8 cellular contexts compared by ENCODE assay signal in the genomic region with DNA sequence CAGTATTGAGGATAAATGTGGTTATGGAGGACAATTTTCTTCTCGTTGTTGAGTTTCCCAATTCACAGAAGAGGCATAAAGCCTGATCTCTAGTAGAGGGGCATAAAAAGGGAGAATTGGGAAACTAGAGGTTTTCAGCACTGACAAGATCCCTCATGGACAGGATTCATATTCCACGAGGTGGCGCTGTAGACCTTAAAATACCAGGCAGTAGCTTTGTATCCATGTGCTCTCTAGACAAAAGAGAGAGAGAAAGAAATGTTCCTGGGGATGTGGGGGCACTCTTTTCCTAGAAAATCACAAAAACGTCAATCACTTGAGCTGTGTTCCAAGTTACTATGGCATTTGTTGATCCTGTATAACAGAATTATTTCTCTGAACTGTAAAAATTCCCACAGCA.
DNase-seq lines count a peak whose midpoint lies in the region; ATAC-seq and TF ChIP-seq lines count a peak whose summit lies in the region.

No MANE protein-coding gene starts in this region.

- TF ChIP-seq CTCF in WTC11 (IDR thresholded peaks at IDR 0.05), result peak; percentile 37; the same call in 1 of the 2 replicates
- no peak for TF ChIP-seq CTCF in neural crest cell (conservative IDR thresholded peaks at IDR 0.05)

- no peaks in the 10 kb centered on the region for H3K4me1 Mint-ChIP-seq in activated CD4-positive, alpha-beta T cell treated with anti-CD3 and anti-CD28 coated beads, Interleukin-2, amount 10 ng/mL, durations not matched to agents 24 days and 14 days
- no peaks in the 10 kb centered on the region for H3K4me1 Mint-ChIP-seq in WTC11
- H3K4me1 Mint-ChIP-seq in neural crest cell, result no peaks in the 10 kb centered on the region

- H3K4me3 Mint-ChIP-seq in activated CD4-positive, alpha-beta T cell treated with anti-CD3 and anti-CD28 coated beads, Interleukin-2, amount 10 ng/mL, durations not matched to agents 24 days and 14 days, result no peak overlapping the region
- H3K4me3 Mint-ChIP-seq in WTC11, result no peak overlapping the region
- no peak overlapping the region for H3K4me3 Mint-ChIP-seq in neural crest cell

- no peaks in the 10 kb centered on the region for H3K9me3 Mint-ChIP-seq in activated CD4-positive, alpha-beta T cell treated with anti-CD3 and anti-CD28 coated beads, Interleukin-2, amount 10 ng/mL, durations not matched to agents 24 days and 14 days
- H3K9me3 Mint-ChIP-seq in WTC11, result peaks cover 33% of the 10 kb centered on the region
- peaks cover 19% of the 10 kb centered on the region for H3K9me3 Mint-ChIP-seq in neural crest cell

- H3K27ac Mint-ChIP-seq in activated CD4-positive, alpha-beta T cell treated with anti-CD3 and anti-CD28 coated beads, Interleukin-2, amount 10 ng/mL, durations not matched to agents 24 days and 14 days, result no peak overlapping the region
- no peak overlapping the region for H3K27ac Mint-ChIP-seq in WTC11
- H3K27ac Mint-ChIP-seq in neural crest cell (ENCODE audit: unreplicated experiment), result no peak overlapping the region

- DNase-seq in activated CD4-positive, alpha-beta T cell treated with anti-CD3 and anti-CD28 coated beads, Interleukin-2, amount 10 ng/mL, durations not matched to agents 24 days and 14 days, result peak; percentile 58
- DNase-seq in activated CD4-positive, alpha-beta T cell treated with anti-CD3 and anti-CD28 coated beads, Interleukin-2, amount 50 U/mL, for 1 hour, result no peak
- DNase-seq in KG1 (lab: John Stamatoyannopoulos, UW) (peak; percentile 4), WTC11 (ENCODE audit: low spot score) (peak; percentile 58), neural crest cell (ENCODE audit: low read depth, low spot score) (peak; percentile 35), NCI-H2227 (lab: John Stamatoyannopoulos, UW; ENCODE audit: unreplicated experiment) (no peak)

- intact Hi-C loops in activated CD4-positive, alpha-beta T cell treated with anti-CD3 and anti-CD28 coated beads, Interleukin-2, amount 10 ng/mL, durations not matched to agents 24 days and 14 days (cut with micrococcal nuclease), result no loop called here

- CTCF ChIA-PET in WTC11 (lab: Charles Lee), result interaction anchor here (0.9 to 1.9 kb wide), 7 partner anchors 17 to 1474 kb away, joined by 3 to 7 read pairs (median 4); no protein-coding TSS in a partner anchor

- POLR2A ChIA-PET in WTC11 (lab: Charles Lee), result no interaction called here

- no peaks in the 10 kb centered on the region for H3K27me3 Mint-ChIP-seq in activated CD4-positive, alpha-beta T cell treated with anti-CD3 and anti-CD28 coated beads, Interleukin-2, amount 10 ng/mL, durations not matched to agents 24 days and 14 days
- peaks cover 6% of the 10 kb centered on the region for H3K27me3 Mint-ChIP-seq in WTC11 (ENCODE audit: low read depth)
- H3K27me3 Mint-ChIP-seq in neural crest cell (ENCODE audit: low read depth), result no peaks in the 10 kb centered on the region

- ATAC-seq in WTC11, result peak; percentile 62
- no peak for ATAC-seq in HG03175 (IDR thresholded peaks at IDR 0.05; ENCODE audit: unreplicated experiment)
- ATAC-seq in HG03442 (IDR thresholded peaks at IDR 0.05; ENCODE audit: unreplicated experiment), result no peak

- no peaks in the 10 kb centered on the region for H3K36me3 Mint-ChIP-seq in activated CD4-positive, alpha-beta T cell treated with anti-CD3 and anti-CD28 coated beads, Interleukin-2, amount 10 ng/mL, durations not matched to agents 24 days and 14 days (ENCODE audit: low read depth)
- H3K36me3 Mint-ChIP-seq in WTC11, result peaks cover 38% of the 10 kb centered on the region
- H3K36me3 Mint-ChIP-seq in neural crest cell (ENCODE audit: low read depth), result peaks cover 8% of the 10 kb centered on the region

TF ChIP-seq in WTC11, 78 proteins besides CTCF, POLR2A, EP300 and RAD21 (continues in another document):
- TF ChIP-seq, protein P1, sequence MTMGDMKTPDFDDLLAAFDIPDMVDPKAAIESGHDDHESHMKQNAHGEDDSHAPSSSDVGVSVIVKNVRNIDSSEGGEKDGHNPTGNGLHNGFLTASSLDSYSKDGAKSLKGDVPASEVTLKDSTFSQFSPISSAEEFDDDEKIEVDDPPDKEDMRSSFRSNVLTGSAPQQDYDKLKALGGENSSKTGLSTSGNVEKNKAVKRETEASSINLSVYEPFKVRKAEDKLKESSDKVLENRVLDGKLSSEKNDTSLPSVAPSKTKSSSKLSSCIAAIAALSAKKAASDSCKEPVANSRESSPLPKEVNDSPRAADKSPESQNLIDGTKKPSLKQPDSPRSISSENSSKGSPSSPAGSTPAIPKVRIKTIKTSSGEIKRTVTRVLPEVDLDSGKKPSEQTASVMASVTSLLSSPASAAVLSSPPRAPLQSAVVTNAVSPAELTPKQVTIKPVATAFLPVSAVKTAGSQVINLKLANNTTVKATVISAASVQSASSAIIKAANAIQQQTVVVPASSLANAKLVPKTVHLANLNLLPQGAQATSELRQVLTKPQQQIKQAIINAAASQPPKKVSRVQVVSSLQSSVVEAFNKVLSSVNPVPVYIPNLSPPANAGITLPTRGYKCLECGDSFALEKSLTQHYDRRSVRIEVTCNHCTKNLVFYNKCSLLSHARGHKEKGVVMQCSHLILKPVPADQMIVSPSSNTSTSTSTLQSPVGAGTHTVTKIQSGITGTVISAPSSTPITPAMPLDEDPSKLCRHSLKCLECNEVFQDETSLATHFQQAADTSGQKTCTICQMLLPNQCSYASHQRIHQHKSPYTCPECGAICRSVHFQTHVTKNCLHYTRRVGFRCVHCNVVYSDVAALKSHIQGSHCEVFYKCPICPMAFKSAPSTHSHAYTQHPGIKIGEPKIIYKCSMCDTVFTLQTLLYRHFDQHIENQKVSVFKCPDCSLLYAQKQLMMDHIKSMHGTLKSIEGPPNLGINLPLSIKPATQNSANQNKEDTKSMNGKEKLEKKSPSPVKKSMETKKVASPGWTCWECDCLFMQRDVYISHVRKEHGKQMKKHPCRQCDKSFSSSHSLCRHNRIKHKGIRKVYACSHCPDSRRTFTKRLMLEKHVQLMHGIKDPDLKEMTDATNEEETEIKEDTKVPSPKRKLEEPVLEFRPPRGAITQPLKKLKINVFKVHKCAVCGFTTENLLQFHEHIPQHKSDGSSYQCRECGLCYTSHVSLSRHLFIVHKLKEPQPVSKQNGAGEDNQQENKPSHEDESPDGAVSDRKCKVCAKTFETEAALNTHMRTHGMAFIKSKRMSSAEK (CRISPR knock-in tag; IDR thresholded peaks at IDR 0.05; ENCODE audit: borderline replicate concordance), result no peak
- TF ChIP-seq ZNF317 (CRISPR knock-in tag; IDR thresholded peaks at IDR 0.05; ENCODE audit: borderline replicate concordance, low read depth) (no peak), NFATC4 (CRISPR knock-in tag; IDR thresholded peaks at IDR 0.05) (no peak), TEAD4 (CRISPR knock-in tag; IDR thresholded peaks at IDR 0.05) (no peak), ESRRA (CRISPR knock-in tag; IDR thresholded peaks at IDR 0.05; ENCODE audit: borderline replicate concordance) (no peak), ETV6 (CRISPR knock-in tag; IDR thresholded peaks at IDR 0.05) (no peak), MYBL2 (CRISPR knock-in tag; IDR thresholded peaks at IDR 0.05) (no peak), SP1 (CRISPR knock-in tag; conservative IDR thresholded peaks at IDR 0.05) (no peak)
- TF ChIP-seq, protein P2, sequence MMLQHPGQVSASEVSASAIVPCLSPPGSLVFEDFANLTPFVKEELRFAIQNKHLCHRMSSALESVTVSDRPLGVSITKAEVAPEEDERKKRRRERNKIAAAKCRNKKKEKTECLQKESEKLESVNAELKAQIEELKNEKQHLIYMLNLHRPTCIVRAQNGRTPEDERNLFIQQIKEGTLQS (CRISPR knock-in tag; conservative IDR thresholded peaks at IDR 0.05), result no peak
- TF ChIP-seq, protein P3, sequence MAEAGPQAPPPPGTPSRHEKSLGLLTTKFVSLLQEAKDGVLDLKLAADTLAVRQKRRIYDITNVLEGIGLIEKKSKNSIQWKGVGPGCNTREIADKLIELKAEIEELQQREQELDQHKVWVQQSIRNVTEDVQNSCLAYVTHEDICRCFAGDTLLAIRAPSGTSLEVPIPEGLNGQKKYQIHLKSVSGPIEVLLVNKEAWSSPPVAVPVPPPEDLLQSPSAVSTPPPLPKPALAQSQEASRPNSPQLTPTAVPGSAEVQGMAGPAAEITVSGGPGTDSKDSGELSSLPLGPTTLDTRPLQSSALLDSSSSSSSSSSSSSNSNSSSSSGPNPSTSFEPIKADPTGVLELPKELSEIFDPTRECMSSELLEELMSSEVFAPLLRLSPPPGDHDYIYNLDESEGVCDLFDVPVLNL (CRISPR knock-in tag; IDR thresholded peaks at IDR 0.05; ENCODE audit: borderline replicate concordance, low read depth), result no peak
- TF ChIP-seq, protein P4, sequence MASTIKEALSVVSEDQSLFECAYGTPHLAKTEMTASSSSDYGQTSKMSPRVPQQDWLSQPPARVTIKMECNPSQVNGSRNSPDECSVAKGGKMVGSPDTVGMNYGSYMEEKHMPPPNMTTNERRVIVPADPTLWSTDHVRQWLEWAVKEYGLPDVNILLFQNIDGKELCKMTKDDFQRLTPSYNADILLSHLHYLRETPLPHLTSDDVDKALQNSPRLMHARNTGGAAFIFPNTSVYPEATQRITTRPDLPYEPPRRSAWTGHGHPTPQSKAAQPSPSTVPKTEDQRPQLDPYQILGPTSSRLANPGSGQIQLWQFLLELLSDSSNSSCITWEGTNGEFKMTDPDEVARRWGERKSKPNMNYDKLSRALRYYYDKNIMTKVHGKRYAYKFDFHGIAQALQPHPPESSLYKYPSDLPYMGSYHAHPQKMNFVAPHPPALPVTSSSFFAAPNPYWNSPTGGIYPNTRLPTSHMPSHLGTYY (CRISPR knock-in tag; IDR thresholded peaks at IDR 0.05), result no peak
- TF ChIP-seq, protein P5, sequence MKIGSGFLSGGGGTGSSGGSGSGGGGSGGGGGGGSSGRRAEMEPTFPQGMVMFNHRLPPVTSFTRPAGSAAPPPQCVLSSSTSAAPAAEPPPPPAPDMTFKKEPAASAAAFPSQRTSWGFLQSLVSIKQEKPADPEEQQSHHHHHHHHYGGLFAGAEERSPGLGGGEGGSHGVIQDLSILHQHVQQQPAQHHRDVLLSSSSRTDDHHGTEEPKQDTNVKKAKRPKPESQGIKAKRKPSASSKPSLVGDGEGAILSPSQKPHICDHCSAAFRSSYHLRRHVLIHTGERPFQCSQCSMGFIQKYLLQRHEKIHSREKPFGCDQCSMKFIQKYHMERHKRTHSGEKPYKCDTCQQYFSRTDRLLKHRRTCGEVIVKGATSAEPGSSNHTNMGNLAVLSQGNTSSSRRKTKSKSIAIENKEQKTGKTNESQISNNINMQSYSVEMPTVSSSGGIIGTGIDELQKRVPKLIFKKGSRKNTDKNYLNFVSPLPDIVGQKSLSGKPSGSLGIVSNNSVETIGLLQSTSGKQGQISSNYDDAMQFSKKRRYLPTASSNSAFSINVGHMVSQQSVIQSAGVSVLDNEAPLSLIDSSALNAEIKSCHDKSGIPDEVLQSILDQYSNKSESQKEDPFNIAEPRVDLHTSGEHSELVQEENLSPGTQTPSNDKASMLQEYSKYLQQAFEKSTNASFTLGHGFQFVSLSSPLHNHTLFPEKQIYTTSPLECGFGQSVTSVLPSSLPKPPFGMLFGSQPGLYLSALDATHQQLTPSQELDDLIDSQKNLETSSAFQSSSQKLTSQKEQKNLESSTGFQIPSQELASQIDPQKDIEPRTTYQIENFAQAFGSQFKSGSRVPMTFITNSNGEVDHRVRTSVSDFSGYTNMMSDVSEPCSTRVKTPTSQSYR (CRISPR knock-in tag; IDR thresholded peaks at IDR 0.05), result no peak

Comparison
In these comparisons a context has a peak if more than half of its experiments do, and no peak if none do; other contexts are left out.
1. DNase-seq: peak in activated CD4-positive, alpha-beta T cell treated with anti-CD3 and anti-CD28 coated beads, Interleukin-2, amount 10 ng/mL, durations not matched to agents 24 days and 14 days (single experiment), KG1 (single experiment), WTC11 (single experiment) and neural crest cell (single experiment); none in activated CD4-positive, alpha-beta T cell treated with anti-CD3 and anti-CD28 coated beads, Interleukin-2, amount 50 U/mL, for 1 hour (single experiment) and NCI-H2227 (single experiment).